ENCODE assay signal across 31 cellular contexts in genomic region chr1:59973719-59974118, GRCh38. TPM values are rescaled to one million over a fixed set of nuclear protein-coding genes. Genes with fewer than 3 reads are reported as not detected.
"Had no signal": no experiment of that assay in that cellular context is flagged by ENCODE, and none has a peak within 500 bp of the region (broad histone marks: within the 10 kb centered on the region; RNA-seq: fewer than 3 reads in every experiment).

No MANE protein-coding gene starts in this region.

- H3K27me3 ChIP-seq: SJSA1 had no signal

- H3K36me3 ChIP-seq: MG63, SJSA1 had no signal

- ATAC-seq: Panc1 had no signal

- H3K27ac ChIP-seq: KMS-11, PC-9, SJSA1 had no signal

- H2AFZ ChIP-seq: PC-9 had no signal

- H3K4me1 ChIP-seq: SJSA1 had no signal

- H3K9me3 ChIP-seq: MG63, SJSA1, SK-N-SH had no signal

- H3K4me3 ChIP-seq: MG63, PC-9, SJSA1 had no signal

- H3K4me2 ChIP-seq: KMS-11, PC-9, SK-N-SH had no signal

- DNase-seq: Karpas-422, MG63, NCI-H1048, NCI-H1092 treated with DMSO at 0.1 percent for 48 hours, NCI-H1105 treated with DMSO at 0.1 percent for 48 hours, NCI-H1417, NCI-H1436, NCI-H146, NCI-H1694, NCI-H187 treated with DMSO at 0.1 percent for 48 hours, NCI-H2029, NCI-H2081, NCI-H2171 treated with DMSO at 0.1 percent for 48 hours, NCI-H2227 treated with DMSO at 0.1 percent for 48 hours, NCI-H345, NCI-H446, NCI-H510A treated with DMSO at 0.1 percent for 48 hours, NCI-H524 treated with DMSO at 0.1 percent for 48 hours, NCI-H526 treated with DMSO at 0.1 percent for 48 hours, NCI-H774, PC-9, Right ventricle myocardium superior, RPMI8226, SHP77 treated with DMSO at 0.1 percent for 48 hours, SK-N-SH, SW 1271, T-helper 1 cell had no signal

- H3K9ac ChIP-seq: KMS-11, SK-N-SH had no signal

RNA-seq across cellular contexts. Expression of gene CYP2J2, which starts 47.1 kb away (rescaled TPM):
- total RNA-seq: OCI-LY7, SJSA1 had no signal
